ENCODE assay signal across 1 cellular context in the genomic region with DNA sequence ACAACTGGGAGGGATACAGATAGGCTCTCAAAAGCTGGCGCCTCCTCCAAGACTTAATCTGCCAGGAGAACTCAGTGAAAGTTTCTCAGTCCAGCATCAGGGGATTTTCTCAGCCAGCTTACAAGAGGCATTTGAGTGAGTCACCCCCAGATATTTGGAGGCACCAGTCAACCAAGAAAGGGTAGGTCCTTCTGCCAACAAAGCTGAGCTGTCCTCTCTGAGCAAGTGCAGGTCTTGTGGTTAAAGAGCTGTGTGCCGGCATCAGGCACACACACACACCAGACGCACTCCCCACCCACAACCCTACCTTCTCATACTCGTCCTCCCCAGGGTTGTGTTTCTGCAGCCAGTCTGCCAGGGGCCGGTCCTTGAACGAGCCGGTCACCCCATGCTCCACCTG.
TF ChIP-seq lines count a peak whose summit lies in the region.

No MANE protein-coding gene starts in this region.

TF ChIP-seq in SK-N-SH, 30 proteins besides CTCF, POLR2A, EP300 and RAD21 (continued from another document):
- TF ChIP-seq IRF3 (IDR thresholded peaks at IDR 0.05; ENCODE audit: low read depth, low read length): no peak
- TF ChIP-seq MXI1 (IDR thresholded peaks at IDR 0.05; ENCODE audit: low read depth, low read length): no peak
- TF ChIP-seq NFIC (IDR thresholded peaks at IDR 0.05; ENCODE audit: borderline replicate concordance): peak; percentile 97
- no peak for TF ChIP-seq ELF1 (IDR thresholded peaks at IDR 0.05)
- TF ChIP-seq REST (IDR thresholded peaks at IDR 0.05; ENCODE audit: low read depth, low read length): no peak
- peak; percentile 99 for TF ChIP-seq FOSL2 (IDR thresholded peaks at IDR 0.05; ENCODE audit: borderline replicate concordance, low read depth)
- TF ChIP-seq RFX5 (IDR thresholded peaks at IDR 0.05; ENCODE audit: low read length): no peak
- peak; percentile 36; the same call in 1 of the 2 replicates for TF ChIP-seq FOXM1 (IDR thresholded peaks at IDR 0.05; ENCODE audit: low read depth)
- TF ChIP-seq JUND (IDR thresholded peaks at IDR 0.05): peak; percentile 97
- no peak for TF ChIP-seq FOXJ3 (CRISPR knock-in tag; IDR thresholded peaks at IDR 0.05)
- TF ChIP-seq TCF12 (IDR thresholded peaks at IDR 0.05): peak; percentile 99
- TF ChIP-seq EZH2phosphoT487 (IDR thresholded peaks at IDR 0.05; ENCODE audit: borderline replicate concordance, low read depth): no peak
- TF ChIP-seq, protein P1, sequence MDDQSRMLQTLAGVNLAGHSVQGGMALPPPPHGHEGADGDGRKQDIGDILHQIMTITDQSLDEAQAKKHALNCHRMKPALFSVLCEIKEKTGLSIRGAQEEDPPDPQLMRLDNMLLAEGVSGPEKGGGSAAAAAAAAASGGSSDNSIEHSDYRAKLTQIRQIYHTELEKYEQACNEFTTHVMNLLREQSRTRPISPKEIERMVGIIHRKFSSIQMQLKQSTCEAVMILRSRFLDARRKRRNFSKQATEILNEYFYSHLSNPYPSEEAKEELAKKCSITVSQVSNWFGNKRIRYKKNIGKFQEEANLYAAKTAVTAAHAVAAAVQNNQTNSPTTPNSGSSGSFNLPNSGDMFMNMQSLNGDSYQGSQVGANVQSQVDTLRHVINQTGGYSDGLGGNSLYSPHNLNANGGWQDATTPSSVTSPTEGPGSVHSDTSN (IDR thresholded peaks at IDR 0.05): peak; percentile 95
TF ChIP-seq in SK-N-SH: peak in this region for 14.
